8 cellular contexts compared by ENCODE assay signal in genomic region chr11:67371549-67372231, GRCh38. TPM values are rescaled to one million over a fixed set of nuclear protein-coding genes. Genes with fewer than 3 reads are reported as not detected.
DNase-seq lines count a peak whose midpoint lies in the region; ATAC-seq and TF ChIP-seq lines count a peak whose summit lies in the region.

No MANE protein-coding gene starts in this region.

- DNase-seq in activated gamma-delta T cell treated with Interleukin-2 at 50 U/mL for 16 hours (peak; percentile 31), activated gamma-delta T cell (lab: John Stamatoyannopoulos, UW) (no peak), RKO (ENCODE audit: low spot score) (peak; percentile 63), colonic mucosa (peak; percentile 57), right lobe of liver (peak in 1 of 3 donors; percentile 36), upper lobe of right lung (peak; percentile 77), pons (ENCODE audit: low spot score) (no peak), mucosa of gallbladder (ENCODE audit: low spot score) (no peak)

- intact Hi-C loops in colonic mucosa (cut with DNase I) = no loop called here
- intact Hi-C loops in right lobe of liver (cut with DNase I) = no loop called here
- intact Hi-C loops in upper lobe of right lung (cut with DNase I) = no loop called here

- TF ChIP-seq CTCF in colonic mucosa (IDR thresholded peaks at IDR 0.05) = no peak
- peak; percentile 29 to 38 (median 30) for TF ChIP-seq CTCF in right lobe of liver (IDR thresholded peaks at IDR 0.05)
- TF ChIP-seq CTCF in upper lobe of right lung (IDR thresholded peaks at IDR 0.05) = peak; percentile 52

- no peak for TF ChIP-seq POLR2A in right lobe of liver (IDR thresholded peaks at IDR 0.05)

- WGBS in right lobe of liver (ENCODE audit: insufficient coverage, low coverage, low lambda C conversion rate, missing lambda C conversion rate) = 32% methylated on average over 5 of the region's 18 CpGs

- peak overlapping the region; percentile 95 for H3K27ac ChIP-seq in colonic mucosa
- no peak overlapping the region for H3K27ac ChIP-seq in right lobe of liver
- H3K27ac ChIP-seq in upper lobe of right lung = peak overlapping the region; percentile 91

- peak overlapping the region; percentile 75 for H3K4me3 ChIP-seq in colonic mucosa
- peak overlapping the region in 2 of 3 donors; percentile 57 to 89 for H3K4me3 ChIP-seq in right lobe of liver
- H3K4me3 ChIP-seq in upper lobe of right lung = peak overlapping the region; percentile 73

- H3K9me3 ChIP-seq in colonic mucosa (no peaks in the 10 kb centered on the region), right lobe of liver (no peaks in the 10 kb centered on the region), upper lobe of right lung (no peaks in the 10 kb centered on the region)

- H3K36me3 ChIP-seq in colonic mucosa = no peaks in the 10 kb centered on the region
- H3K36me3 ChIP-seq in right lobe of liver = no peaks in the 10 kb centered on the region
- no peaks in the 10 kb centered on the region for H3K36me3 ChIP-seq in upper lobe of right lung

- H3K9ac ChIP-seq in colonic mucosa (ENCODE audit: low read depth in 2 of 2, low read length in 2 of 2) = peak overlapping the region in 1 of 2 donors; percentile 57

- no peaks in the 10 kb centered on the region for H3K27me3 ChIP-seq in colonic mucosa
- no peaks in the 10 kb centered on the region for H3K27me3 ChIP-seq in right lobe of liver
- no peaks in the 10 kb centered on the region for H3K27me3 ChIP-seq in upper lobe of right lung

- H3K4me1 ChIP-seq in colonic mucosa (peaks cover 22% of the 10 kb centered on the region), right lobe of liver (peaks cover 0 to 17% (median 6%) of the 10 kb centered on the region in 4 donors), upper lobe of right lung (peaks cover 60% of the 10 kb centered on the region)

- ATAC-seq in right lobe of liver = peak; percentile 14 to 49 (median 21)
- peak; percentile 32 for ATAC-seq in upper lobe of right lung

RNA-seq across cellular contexts. Expression of gene CLCF1, which starts 1.7 kb away (rescaled TPM):
- 1 to 10 TPM; 1.7 to 4.0 TPM for total RNA-seq in colonic mucosa
- 1 to 10 TPM in 3 of 6 experiments, under 1 TPM in 3; 0.44 to 3.8 (median 1.3) TPM for total RNA-seq in right lobe of liver
- 4.0 TPM for total RNA-seq in upper lobe of right lung
- 4.0 TPM for total RNA-seq in mucosa of gallbladder

RNA-seq across cellular contexts. Expression of gene POLD4, which starts 18.3 kb away (rescaled TPM):
- total RNA-seq in colonic mucosa (100 to 1,000 TPM; 186 to 203 TPM), right lobe of liver (100 to 1,000 TPM in 2 of 6 experiments, 10 to 100 TPM in 4; 70.5 to 216 (median 97.9) TPM), upper lobe of right lung (69.3 TPM), mucosa of gallbladder (87.5 TPM)

RNA-seq across cellular contexts. Expression of gene RAD9A, which starts 20.1 kb away (rescaled TPM):
- 10 to 100 TPM; 21.8 to 35.1 TPM for total RNA-seq in colonic mucosa
- 10 to 100 TPM in 2 of 6 experiments, 1 to 10 TPM in 4; 5.3 to 13.2 (median 6.2) TPM for total RNA-seq in right lobe of liver
- 20.7 TPM for total RNA-seq in upper lobe of right lung
- total RNA-seq in mucosa of gallbladder = 45.0 TPM

RNA-seq across cellular contexts. Expression of gene PPP1CA, which starts 30.0 kb away (rescaled TPM):
- total RNA-seq in colonic mucosa (100 to 1,000 TPM; 242 to 280 TPM), right lobe of liver (100 to 1,000 TPM in 2 of 6 experiments, 10 to 100 TPM in 4; 64.2 to 102 (median 71.1) TPM), upper lobe of right lung (134 TPM), mucosa of gallbladder (140 TPM)

RNA-seq across cellular contexts. Expression of gene TBC1D10C, which starts 32.2 kb away (rescaled TPM):
- 1 to 10 TPM; 3.9 to 5.2 TPM for total RNA-seq in colonic mucosa
- total RNA-seq in right lobe of liver = 1 to 10 TPM in 5 of 6 experiments, under 1 TPM in 1; 0.73 to 2.7 (median 1.9) TPM
- 26.8 TPM for total RNA-seq in upper lobe of right lung
- 10.6 TPM for total RNA-seq in mucosa of gallbladder

Comparison
In these comparisons a context has a peak if more than half of its experiments do, and no peak if none do; other contexts are left out.
1. DNase-seq: peak in activated gamma-delta T cell treated with Interleukin-2 at 50 U/mL for 16 hours (single experiment), RKO (single experiment), colonic mucosa (single experiment) and upper lobe of right lung (single experiment); none in activated gamma-delta T cell (single experiment), pons (single experiment) and mucosa of gallbladder (single experiment).
2. H3K27ac ChIP-seq: peak in colonic mucosa (single experiment) and upper lobe of right lung (single experiment); none in right lobe of liver (0 of 3).
3. Peak in every context shown above with its lines, with median percentiles within 50 percentile points of each other: H3K4me3 ChIP-seq.